ENCODE assay signal across 13 cellular contexts in the genomic region with DNA sequence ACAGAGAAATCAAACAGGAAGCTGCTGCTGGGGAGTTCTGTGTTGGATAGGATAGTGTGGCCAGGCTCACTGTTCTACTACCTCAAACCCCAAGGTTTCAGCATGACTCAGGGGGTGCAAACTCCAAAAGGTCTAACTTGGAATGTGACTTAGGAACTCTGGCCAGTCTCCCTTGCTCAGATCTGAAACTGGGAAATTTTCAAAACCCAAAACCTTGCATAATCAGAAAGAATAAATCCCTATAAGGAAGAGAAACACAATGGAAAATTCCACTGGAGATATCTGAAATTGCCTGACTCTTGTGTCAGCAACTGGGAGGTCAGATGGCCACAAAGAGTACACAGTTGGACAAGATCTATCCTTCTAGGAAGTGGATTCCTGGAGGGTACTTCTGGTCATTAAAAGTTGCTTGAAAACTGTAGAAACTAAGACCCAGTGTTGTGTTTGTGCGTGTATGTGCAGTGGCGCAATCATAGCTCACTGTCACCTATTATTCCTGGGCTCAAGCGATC. TPM values are rescaled to one million over a fixed set of nuclear protein-coding genes. Genes with fewer than 3 reads are reported as not detected.
DNase-seq lines count a peak whose midpoint lies in the region; ATAC-seq and TF ChIP-seq lines count a peak whose summit lies in the region.
"Had no signal": no experiment of that assay in that cellular context is flagged by ENCODE, and none has a peak within 500 bp of the region (broad histone marks: within the 10 kb centered on the region; RNA-seq: fewer than 3 reads in every experiment).

No MANE protein-coding gene starts in this region.

- H3K9me3 ChIP-seq in testis: no peaks in the 10 kb centered on the region

- peak overlapping the region; percentile 28 to 68 for H3K27ac ChIP-seq in testis
- H3K27ac ChIP-seq: cardiac muscle cell had no signal

- no peak for TF ChIP-seq POLR2A in testis (IDR thresholded peaks at IDR 0.05)

- intact Hi-C loops in testis (cut with DNase I; ENCODE audit: low total_unique reads): no loop called here

- H3K4me3 ChIP-seq in HFF-Myc (replicated peaks; ENCODE audit: low read depth, low read length) (no peak overlapping the region), testis (no peak overlapping the region)
- H3K4me3 ChIP-seq: cardiac muscle cell had no signal

- peak; percentile 26 for ATAC-seq in left lobe of liver
- ATAC-seq: activated CD8-positive, alpha-beta T cell treated with anti-CD3 and anti-CD28 coated beads for 36 hours had no signal

- no peaks in the 10 kb centered on the region for H3K27me3 ChIP-seq in testis
- H3K27me3 ChIP-seq: cardiac muscle cell had no signal

- no peaks in the 10 kb centered on the region for H3K4me1 ChIP-seq in testis

- TF ChIP-seq CTCF in HFF-Myc (IDR thresholded peaks at IDR 0.05; ENCODE audit: low read depth, low read length, missing control alignments) (no peak), testis (IDR thresholded peaks at IDR 0.05) (no peak)

- H3K36me3 ChIP-seq in testis (ENCODE audit: low read depth, missing control alignments): no peaks in the 10 kb centered on the region
- H3K36me3 ChIP-seq: cardiac muscle cell had no signal

- 82 to 86% methylated on average over 3 of the region's 3 CpGs for WGBS in testis, 2 donors

- DNase-seq in HFF-Myc (ENCODE audit: extremely low read depth, low read depth) (peak; percentile 35), astrocyte of the hippocampus (ENCODE audit: low read depth, low spot score) (peak; percentile 87), left lobe of liver (ENCODE audit: low spot score) (no peak), testis (peak; percentile 36), GF-D8 (lab: John Stamatoyannopoulos, UW) (no peak), COLO668 (lab: John Stamatoyannopoulos, UW; ENCODE audit: unreplicated experiment) (no peak)
- DNase-seq in stimulated activated CD4-positive, alpha-beta T cell treated with anti-CD3 and anti-CD28 coated beads, Interleukin-15, amount 100 ng/mL, for 24 hours: no peak
- DNase-seq: activated CD8-positive, alpha-beta T cell treated with anti-CD3 and anti-CD28 coated beads for 36 hours; NCI-H2081 treated with DMSO at 0.1 percent for 48 hours; stimulated activated naive CD4-positive, alpha-beta T cell treated with Interleukin-2 at 50 U/mL for 16 hours had no signal

RNA-seq across cellular contexts. Expression of a gene that starts 58.0 kb away (rescaled TPM):
- total RNA-seq in left lobe of liver (0.05 TPM), testis (under 1 TPM; 0.50 to 0.71 TPM)
- 1.4 TPM for polyA plus RNA-seq in testis (ENCODE audit: insufficient read depth, low read depth, low replicate concordance)
- total RNA-seq: cardiac muscle cell, SK-MEL-5, skeletal muscle tissue had no signal
- polyA plus RNA-seq: cardiac muscle cell had no signal

Comparison
In these comparisons a context has a peak if more than half of its experiments do, and no peak if none do; other contexts are left out.
1. DNase-seq: peak in HFF-Myc (single experiment), astrocyte of the hippocampus (single experiment) and testis (single experiment); none in left lobe of liver (single experiment), GF-D8 (single experiment), stimulated activated CD4-positive, alpha-beta T cell treated with anti-CD3 and anti-CD28 coated beads, Interleukin-15, amount 100 ng/mL, for 24 hours (single experiment) and COLO668 (single experiment).